8 cellular contexts compared by ENCODE assay signal in the genomic region with DNA sequence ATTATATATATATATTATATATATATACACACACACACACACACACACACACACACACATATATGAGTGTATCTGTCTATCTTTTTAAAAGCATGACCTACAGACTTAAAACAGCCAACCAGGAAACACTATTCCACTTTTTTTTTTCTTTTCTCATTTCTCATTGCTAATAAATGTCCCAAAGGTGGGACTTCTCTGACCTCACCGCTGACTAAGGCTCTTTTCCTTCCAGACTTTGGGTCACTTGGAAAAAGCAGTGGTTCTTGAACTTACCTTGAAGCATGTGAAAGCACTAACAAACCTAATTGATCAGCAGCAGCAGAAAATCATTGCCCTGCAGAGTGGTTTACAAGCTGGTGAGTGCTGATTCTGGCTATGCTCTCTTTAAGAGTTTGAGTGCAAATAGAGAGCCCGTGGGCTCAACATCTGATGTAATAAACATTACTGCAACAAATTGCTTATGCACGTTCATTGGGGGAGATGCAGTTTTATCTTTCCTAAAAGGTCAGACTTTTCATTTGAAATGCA. TPM values are rescaled to one million over a fixed set of nuclear protein-coding genes. Genes with fewer than 3 reads are reported as not detected.
A peak's percentile ranks its signal among the peaks of the same experiment; 100 is the strongest.
DNase-seq lines count a peak whose midpoint lies in the region; ATAC-seq and TF ChIP-seq lines count a peak whose summit lies in the region.

No MANE protein-coding gene starts in this region.

- no peak overlapping the region for H4K91ac ChIP-seq in neuronal stem cell (ENCODE audit: low read depth, low read length, poor library complexity)

- H2AFZ ChIP-seq in neuronal stem cell (ENCODE audit: low read length) = no peak overlapping the region

- no peak overlapping the region for H2AK5ac ChIP-seq in neuronal stem cell (ENCODE audit: low read depth, low read length)

- H2BK12ac ChIP-seq in neuronal stem cell (ENCODE audit: low read length) = no peak overlapping the region

- H3K9me3 Mint-ChIP-seq in chondrocyte (ENCODE audit: low read depth) = no peaks in the 10 kb centered on the region
- no peaks in the 10 kb centered on the region for H3K9me3 Mint-ChIP-seq in natural killer cell

- H3K4me3 Mint-ChIP-seq in chondrocyte (ENCODE audit: unreplicated experiment) (peak overlapping the region; percentile 98), natural killer cell (peak overlapping the region; percentile 99)

- H3K27me3 Mint-ChIP-seq in chondrocyte (ENCODE audit: low read depth) (no peaks in the 10 kb centered on the region), natural killer cell (ENCODE audit: low read depth in 2 of 2) (no peaks in the 10 kb centered on the region)

- H3K27me3 ChIP-seq in BLaER1 (peaks cover 17% of the 10 kb centered on the region; the same call in 1 of the 2 replicates), neuronal stem cell (ENCODE audit: control insufficient read depth in 3 of 3, insufficient read depth in 3 of 3, low read depth in 1 of 3, low read length in 3 of 3) (peaks cover 21 to 58% (median 53%) of the 10 kb centered on the region in 3 experiments)

- peaks cover 32% of the 10 kb centered on the region for H3K36me3 Mint-ChIP-seq in chondrocyte (ENCODE audit: low read depth)
- H3K36me3 Mint-ChIP-seq in natural killer cell = peaks cover 39% of the 10 kb centered on the region

- H3K4me1 Mint-ChIP-seq in chondrocyte (ENCODE audit: low read depth) (peaks cover 69% of the 10 kb centered on the region), natural killer cell (peaks cover 76 to 79% of the 10 kb centered on the region in 2 donors)

- H3K9ac ChIP-seq in BLaER1 = no peak overlapping the region
- no peak overlapping the region for H3K9ac ChIP-seq in neuronal stem cell (ENCODE audit: low read depth, low read length, poor library complexity)

- H3K4ac ChIP-seq in neuronal stem cell (ENCODE audit: low read length) = no peak overlapping the region

- H3K14ac ChIP-seq in neuronal stem cell (ENCODE audit: low read length) = no peak overlapping the region

- no peak overlapping the region for H2BK15ac ChIP-seq in neuronal stem cell (ENCODE audit: low read length)

- H3K36me3 ChIP-seq in BLaER1 (peaks cover 6% of the 10 kb centered on the region; the same call in 1 of the 2 replicates), neuronal stem cell (replicated peaks in 1 of 2; ENCODE audit: control insufficient read depth in 2 of 2, insufficient read depth in 2 of 2, low read length in 2 of 2) (no peaks in the 10 kb centered on the region)

- peak; percentile 54 for DNase-seq in M059J (ENCODE audit: low read depth)
- no peak for DNase-seq in chondrocyte (ENCODE audit: low spot score)
- no peak for DNase-seq in natural killer cell
- DNase-seq in SHP77 treated with DMSO at 0.1 percent for 48 hours (lab: John Stamatoyannopoulos, UW) = no peak
- DNase-seq in neuronal stem cell (ENCODE audit: low spot score) = no peak

- WGBS in neuronal stem cell (ENCODE audit: extremely low coverage in 2 of 2, insufficient read length in 2 of 2, insufficient replicate concordance in 1 of 2), 2 donors = no CpG with 5 or more reads among the region's 3 CpGs

- H3K4me2 ChIP-seq in BLaER1 (peak overlapping the region; percentile 97; the same call in 1 of the 2 replicates), neuronal stem cell (ENCODE audit: insufficient read depth, low read length, poor library complexity, severe bottlenecking) (no peak overlapping the region)

- peak overlapping the region; percentile 90 for H3K27ac Mint-ChIP-seq in chondrocyte (ENCODE audit: unreplicated experiment)
- peak overlapping the region; percentile 98 to 100 for H3K27ac Mint-ChIP-seq in natural killer cell

- intact Hi-C loops in natural killer cell (cut with micrococcal nuclease) = loop anchor here (2.0 to 10.0 kb wide), 3 partner anchors 71 to 626 kb away; no protein-coding TSS in a partner anchor

- peaks cover 62% of the 10 kb centered on the region for H4K20me1 ChIP-seq in BLaER1

- no peak overlapping the region for H4K8ac ChIP-seq in neuronal stem cell (ENCODE audit: low read depth, low read length)

- H3K9me3 ChIP-seq in BLaER1 (no peaks in the 10 kb centered on the region), neuronal stem cell (replicated peaks in 1 of 2; ENCODE audit: control insufficient read depth in 2 of 2, insufficient read depth in 1 of 2, low read depth in 1 of 2, low read length in 2 of 2) (no peaks in the 10 kb centered on the region)

- H3K79me1 ChIP-seq in neuronal stem cell (ENCODE audit: low read depth, low read length) = peaks cover 2% of the 10 kb centered on the region

- ATAC-seq in natural killer cell (no peak), HG02970 (IDR thresholded peaks at IDR 0.05; ENCODE audit: low FRiP score, unreplicated experiment) (no peak), GM21619 (IDR thresholded peaks at IDR 0.05; ENCODE audit: unreplicated experiment) (no peak)

- H3K4me1 ChIP-seq in BLaER1 (peaks cover 80% of the 10 kb centered on the region), neuronal stem cell (ENCODE audit: control insufficient read depth in 2 of 2, insufficient read depth in 1 of 2, low read depth in 1 of 2, low read length in 2 of 2) (peaks cover 10 to 25% of the 10 kb centered on the region in 2 donors)

- H3K18ac ChIP-seq in neuronal stem cell (ENCODE audit: low read length) = no peak overlapping the region

- no peak overlapping the region for H2BK120ac ChIP-seq in neuronal stem cell (ENCODE audit: low read depth, low read length)

- H2BK5ac ChIP-seq in neuronal stem cell (ENCODE audit: low read length) = no peak overlapping the region

- TF ChIP-seq CTCF in chondrocyte (IDR thresholded peaks at IDR 0.05) = no peak
- TF ChIP-seq CTCF in natural killer cell (IDR thresholded peaks at IDR 0.05) = no peak

- H3K27ac ChIP-seq in BLaER1 (no peak overlapping the region), neuronal stem cell (replicated peaks; ENCODE audit: low read length) (no peak overlapping the region)

- H3K4me3 ChIP-seq in BLaER1 = peak overlapping the region; percentile 38; the same call in 1 of the 2 replicates
- H3K4me3 ChIP-seq in neuronal stem cell (ENCODE audit: low read length in 2 of 2) = no peak overlapping the region

- H3K23ac ChIP-seq in neuronal stem cell (ENCODE audit: low read depth, low read length, poor library complexity) = no peak overlapping the region

RNA-seq across cellular contexts. Expression of a gene that starts 2.0 kb away (rescaled TPM):
- 39.0 and 41.3 TPM in 2 replicates for total RNA-seq in M059J (2014; rRNA removed; shearing (Covaris generic))
- 53.8 to 75.5 TPM (median 66.4 TPM) in 3 replicates for total RNA-seq in chondrocyte
- total RNA-seq in natural killer cell = 100 to 1,000 TPM; 512 to 725 (median 719) TPM
- 0.20 TPM for polyA plus RNA-seq in neuronal stem cell (2013, experiment 1 of 2)
- polyA plus RNA-seq in neuronal stem cell (2013, experiment 2 of 2) = 0.22 TPM
